ENCODE assay signal across 34 cellular contexts in the genomic region with DNA sequence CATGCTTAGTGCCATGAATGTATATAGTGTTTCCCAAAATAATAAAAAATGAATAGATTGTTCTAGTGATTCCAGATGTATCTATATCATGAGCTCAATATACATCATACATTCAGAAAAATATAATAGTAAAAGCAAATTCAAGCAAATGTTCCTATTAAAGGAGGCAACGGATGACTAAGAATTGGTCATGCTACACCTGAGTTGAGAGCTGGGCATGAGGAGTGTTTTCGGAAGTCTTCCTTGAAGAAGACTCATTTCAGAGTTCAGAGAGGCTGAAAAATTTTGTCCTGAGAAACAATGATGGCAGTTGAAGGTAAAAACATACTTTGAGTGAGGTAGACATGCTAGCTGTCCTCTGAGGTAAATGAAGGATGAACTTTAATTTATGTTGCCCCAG.
"Had no signal": no experiment of that assay in that cellular context is flagged by ENCODE, and none has a peak within 500 bp of the region (broad histone marks: within the 10 kb centered on the region; RNA-seq: fewer than 3 reads in every experiment).

No MANE protein-coding gene starts in this region.

- FAIRE-seq: TTC549 had no signal

- H3K4me1 ChIP-seq: adrenal gland, body of pancreas, breast epithelium had no signal

- DNase-seq: activated B cell treated with CpG ODN at 0.5 μM for 24 hours; activated CD4-positive, alpha-beta memory T cell treated with anti-CD3 and anti-CD28 coated beads for 36 hours; activated CD4-positive, alpha-beta T cell treated with anti-CD3 and anti-CD28 coated beads for 4 hours; activated CD4-positive, alpha-beta T cell treated with anti-CD3 and anti-CD28 coated beads, Interleukin-2, amount 10 ng/mL, durations not matched to agents 24 days and 14 days; activated CD4-positive, alpha-beta T cell treated with anti-CD3 and anti-CD28 coated beads, Interleukin-2, amount 50 U/mL, for 1 hour; activated CD4-positive, alpha-beta T cell treated with anti-CD3 and anti-CD28 coated beads, Interleukin-2, amount 50 U/mL, for 4 hours; activated CD4-positive, CD25-positive, alpha-beta regulatory T cell treated with anti-CD3 and anti-CD28 coated beads, Interleukin-2, amount 50 U/mL, for 72 hours; activated CD8-positive, alpha-beta memory T cell treated with anti-CD3 and anti-CD28 coated beads, Interleukin-2, amount 50 U/mL, for 4 hours; activated CD8-positive, alpha-beta T cell treated with anti-CD3 and anti-CD28 coated beads for 36 hours; activated effector memory CD4-positive, alpha-beta T cell treated with anti-CD3 and anti-CD28 coated beads, Interleukin-2, amount 50 U/mL, for 16 hours; activated gamma-delta T cell treated with Interleukin-2 at 50 U/mL for 16 hours; activated naive CD4-positive, alpha-beta T cell; activated naive CD4-positive, alpha-beta T cell treated with anti-CD3 and anti-CD28 coated beads for 36 hours; activated naive CD4-positive, alpha-beta T cell treated with anti-CD3 and anti-CD28 coated beads, Interleukin-2, amount 50 U/mL, for 16 hours; activated naive CD8-positive, alpha-beta T cell treated with anti-CD3 and anti-CD28 coated beads for 36 hours; activated T-cell treated with anti-CD3 and anti-CD28 coated beads for 4 hours; activated T-cell treated with anti-CD3 and anti-CD28 coated beads, Interleukin-2, amount 50 U/mL, for 1 hour; activated T-cell treated with anti-CD3 and anti-CD28 coated beads, Interleukin-2, amount 50 U/mL, for 4 hours; activated T-cell treated with anti-CD3 and anti-CD28 coated beads, Interleukin-2, amount 50 U/mL, for 72 hours; adrenal gland; amniotic stem cell; aorta; body of pancreas; brain microvascular endothelial cell; caudate nucleus; T-helper 1 cell; T-helper 2 cell; T-helper 9 cell had no signal

- H3K9me3 ChIP-seq: adrenal gland, body of pancreas, breast epithelium had no signal

- H3K4me3 ChIP-seq: adrenal gland, body of pancreas, breast epithelium, cardiac muscle cell had no signal

- ATAC-seq: activated CD8-positive, alpha-beta T cell treated with anti-CD3 and anti-CD28 coated beads for 36 hours; activated naive CD4-positive, alpha-beta T cell treated with anti-CD3 and anti-CD28 coated beads, Interleukin-2, amount 50 U/mL, for 72 hours; activated T-cell treated with anti-CD3 and anti-CD28 coated beads, Interleukin-2, amount 50 U/mL, for 4 hours; activated T-cell treated with anti-CD3 and anti-CD28 coated beads, Interleukin-2, amount 50 U/mL, for 72 hours; activated T-helper 17 cell treated with anti-CD3 and anti-CD28 coated beads, Interleukin-2, amount 50 U/mL, for 72 hours; body of pancreas had no signal

- H3K36me3 ChIP-seq: adrenal gland, brain microvascular endothelial cell, breast epithelium, cardiac muscle cell had no signal

- H3K27me3 ChIP-seq: body of pancreas, brain microvascular endothelial cell, cardiac muscle cell had no signal

- H3K27ac ChIP-seq: adrenal gland, body of pancreas, brain microvascular endothelial cell, breast epithelium, cardiac muscle cell, VCaP had no signal
